23 cellular contexts compared by ENCODE assay signal in the genomic region with DNA sequence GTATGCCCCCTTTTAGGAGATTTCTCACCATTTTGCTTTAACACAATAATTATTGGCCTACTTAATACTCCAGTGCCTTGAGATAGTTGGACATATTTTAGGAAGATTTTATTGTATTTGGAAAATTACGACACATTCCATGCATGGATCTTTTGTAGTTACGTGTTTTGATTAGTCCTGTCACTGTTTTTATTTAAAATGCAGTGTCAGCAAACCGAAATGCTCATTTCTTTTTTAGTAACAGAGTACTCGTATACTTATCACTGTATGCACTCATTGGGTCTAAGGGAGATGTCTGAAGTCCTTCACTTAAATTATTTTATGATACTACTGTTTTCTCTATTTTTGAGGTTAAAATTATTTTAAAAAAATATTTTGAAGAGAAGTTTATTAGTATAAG.
"Had no signal": no experiment of that assay in that cellular context is flagged by ENCODE, and none has a peak within 500 bp of the region (broad histone marks: within the 10 kb centered on the region; RNA-seq: fewer than 3 reads in every experiment).

No MANE protein-coding gene starts in this region.

- DNase-seq: Karpas-422, KG1, MG63, NCI-H1092, NCI-H1105 treated with DMSO at 0.1 percent for 48 hours, NCI-H1417 treated with DMSO at 0.1 percent for 48 hours, NCI-H146, NCI-H1694 treated with DMSO at 0.1 percent for 48 hours, NCI-H1930, NCI-H2081, NCI-H2107, NCI-H226, NCI-H446, NCI-H510A, NCI-H524 treated with DMSO at 0.1 percent for 48 hours, NCI-H69, NCI-H774, Right ventricle myocardium superior, RPMI8226, SIG-M5 had no signal

- H3K4me3 ChIP-seq: MG63, SJSA1, SK-N-MC had no signal

- FAIRE-seq: RCC 7860 had no signal

- H3K9me3 ChIP-seq: SJSA1 had no signal

- H3K27me3 ChIP-seq: MG63, SJSA1 had no signal

- H3K27ac ChIP-seq: SJSA1, SK-N-MC had no signal
